Comparison of ENCODE assay signal across 18 cellular contexts in genomic region chr17:343211-343610, GRCh38.
"Had no signal": no experiment of that assay in that cellular context is flagged by ENCODE, and none has a peak within 500 bp of the region (broad histone marks: within the 10 kb centered on the region; RNA-seq: fewer than 3 reads in every experiment).

No MANE protein-coding gene starts in this region.

- ATAC-seq: foreskin keratinocyte; left ventricle myocardium superior; natural killer cell treated with Interleukin-12 subunit alpha and Interleukin-12 subunit beta and Interleukin-15 and Interleukin-18, amount 100 ng/mL, for 72 hours had no signal

- H3K9me3 ChIP-seq: neutrophil, ovary, prostate gland, tibial nerve had no signal

- H3K27me3 ChIP-seq: neutrophil, ovary, tibial nerve had no signal

- H3K27ac ChIP-seq: foreskin keratinocyte, neutrophil, ovary, prostate gland, tibial nerve had no signal

- DNase-seq: activated CD4-positive, alpha-beta memory T cell treated with anti-CD3 and anti-CD28 coated beads, Interleukin-2, amount 10 ng/mL, durations not matched to agents 7 days and 5 days; activated CD4-positive, alpha-beta T cell treated with anti-CD3 and anti-CD28 coated beads for 48 hours; activated CD4-positive, CD25-positive, alpha-beta regulatory T cell; activated gamma-delta T cell treated with Interleukin-2 at 50 U/mL for 16 hours; anterior cingulate cortex; caudate nucleus; effector CD4-positive, alpha-beta T cell; erythroblast; foreskin keratinocyte; left ventricle myocardium superior; mammary epithelial cell; stimulated activated CD4-positive, alpha-beta T cell treated with anti-CD3 and anti-CD28 coated beads, Interleukin-1b, Interleukin-23, amount 100 ng/mL, for 48 hours; substantia nigra had no signal

- H3K36me3 ChIP-seq: neutrophil, ovary, prostate gland, tibial nerve had no signal

- H3K4me3 ChIP-seq: ovary, prostate gland, tibial nerve had no signal

- H3K4me1 ChIP-seq: foreskin keratinocyte, prostate gland had no signal
